18 cellular contexts compared by ENCODE assay signal in the genomic region with DNA sequence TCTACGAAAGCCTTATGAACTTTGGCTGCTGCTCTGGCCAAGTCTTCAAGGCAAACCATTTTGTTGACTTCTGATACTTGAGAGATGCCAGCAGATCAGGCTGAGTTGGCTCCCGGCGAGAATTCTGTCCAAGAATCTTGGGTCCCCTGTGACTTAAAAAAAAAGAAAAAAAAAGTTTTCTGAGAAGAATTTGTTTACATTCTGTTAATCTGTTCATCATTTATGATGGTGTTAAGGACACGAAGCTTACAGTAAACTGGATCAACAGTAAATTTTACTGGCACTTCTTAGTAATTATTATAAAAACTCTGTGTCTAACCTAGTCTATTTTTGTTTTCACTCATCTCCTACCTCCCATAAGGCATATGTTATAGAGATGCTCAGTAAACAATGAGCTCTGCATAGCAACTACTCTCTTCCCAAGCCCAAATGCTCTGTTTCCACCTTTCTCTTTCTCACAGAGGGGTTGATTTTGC.
DNase-seq lines count a peak whose midpoint lies in the region; ATAC-seq and TF ChIP-seq lines count a peak whose summit lies in the region.
"Had no signal": no experiment of that assay in that cellular context is flagged by ENCODE, and none has a peak within 500 bp of the region (broad histone marks: within the 10 kb centered on the region; RNA-seq: fewer than 3 reads in every experiment).

No MANE protein-coding gene starts in this region.

- CTCF ChIA-PET in A673 (lab: Charles Lee) = no interaction called here

- POLR2A ChIA-PET in A673 (lab: Charles Lee; ENCODE audit: low non-redundant PET) = no interaction called here

- H3K36me3 ChIP-seq in SJCRH30 = no peaks in the 10 kb centered on the region
- no peaks in the 10 kb centered on the region for H3K36me3 ChIP-seq in trophoblast cell (ENCODE audit: control insufficient read depth in 1 of 2, insufficient read depth in 2 of 2, low read length in 2 of 2)
- no peaks in the 10 kb centered on the region for H3K36me3 ChIP-seq in A673 (ENCODE audit: insufficient read depth, low read length, poor library complexity, severe bottlenecking)
- H3K36me3 ChIP-seq: adrenal gland, Peyer's patch had no signal

- peak overlapping the region; percentile 24 for H4K91ac ChIP-seq in trophoblast cell (ENCODE audit: low read depth, low read length)

- H4K12ac ChIP-seq in trophoblast cell (ENCODE audit: low read depth, low read length) = no peak overlapping the region

- H2BK120ac ChIP-seq in trophoblast cell (ENCODE audit: insufficient read depth, low read length, poor library complexity) = peak overlapping the region; percentile 43

- WGBS in trophoblast cell (ENCODE audit: extremely low coverage, insufficient coverage, insufficient read length) = no CpG with 5 or more reads among the region's 4 CpGs

- peak overlapping the region; percentile 76 for H2BK5ac ChIP-seq in trophoblast cell (ENCODE audit: low read depth, low read length, poor library complexity)

- no peak overlapping the region for H4K8ac ChIP-seq in trophoblast cell (ENCODE audit: low read depth, low read length)

- H3K4ac ChIP-seq in trophoblast cell (ENCODE audit: low read depth, low read length) = no peak overlapping the region

- H3K9me3 ChIP-seq in SJCRH30 (replicated peaks) (no peaks in the 10 kb centered on the region), trophoblast cell (ENCODE audit: insufficient read depth, low read depth, low read length) (no peaks in the 10 kb centered on the region), A673 (ENCODE audit: low read depth, low read length, poor library complexity, severe bottlenecking) (no peaks in the 10 kb centered on the region)
- H3K9me3 ChIP-seq: adrenal gland, Peyer's patch, psoas muscle had no signal

- H3K4me1 ChIP-seq in SJCRH30 (peaks cover 60% of the 10 kb centered on the region), trophoblast cell (ENCODE audit: control insufficient read depth in 1 of 2, insufficient read depth in 2 of 2, low read length in 2 of 2) (peaks cover 4 to 12% of the 10 kb centered on the region in 2 experiments), A673 (ENCODE audit: insufficient read depth, low read length, poor library complexity, severe bottlenecking) (no peaks in the 10 kb centered on the region)
- H3K4me1 ChIP-seq: Peyer's patch, psoas muscle had no signal

- H3K27me3 ChIP-seq in SJCRH30 (no peaks in the 10 kb centered on the region), trophoblast cell (ENCODE audit: insufficient read depth, low read length) (no peaks in the 10 kb centered on the region), A673 (replicated peaks; ENCODE audit: insufficient read depth, low read depth, low read length, poor library complexity) (peaks cover 7% of the 10 kb centered on the region)
- H3K27me3 ChIP-seq: adrenal gland, Peyer's patch had no signal

- H3K23ac ChIP-seq in trophoblast cell (ENCODE audit: low read length) = no peak overlapping the region

- no peak overlapping the region for H3K14ac ChIP-seq in trophoblast cell (ENCODE audit: low read length)

- intact Hi-C loops in A673 (cut with micrococcal nuclease; ENCODE audit: unreplicated experiment) = no loop called here

- no peak overlapping the region for H3K4me2 ChIP-seq in trophoblast cell (ENCODE audit: low read length)

- peak overlapping the region; percentile 94 for H3K27ac ChIP-seq in SJCRH30
- H3K27ac ChIP-seq in trophoblast cell (ENCODE audit: low read depth, low read length) = no peak overlapping the region
- no peak overlapping the region for H3K27ac ChIP-seq in A673 (ENCODE audit: low read depth, low read length, poor library complexity, severe bottlenecking)
- H3K27ac ChIP-seq: adrenal gland, Peyer's patch, psoas muscle had no signal

- H2BK12ac ChIP-seq in trophoblast cell (ENCODE audit: low read length) = peak overlapping the region; percentile 76

- peak; percentile 65 for DNase-seq in GM04504 (ENCODE audit: low read depth)
- peak in 1 of 2 experiments; percentile 54 for DNase-seq in SJCRH30
- DNase-seq in fibroblast of peridontal ligament (ENCODE audit: extremely low read depth) = peak; percentile 91
- no peak for DNase-seq in trophoblast cell
- DNase-seq in A673 (ENCODE audit: low spot score) = no peak
- DNase-seq in NCI-H1694 treated with DMSO at 0.1 percent for 48 hours (lab: John Stamatoyannopoulos, UW) = no peak
- DNase-seq in SKM-1 treated with dmso at 0.1 percent for 144 hours (lab: John Stamatoyannopoulos, UW; ENCODE audit: unreplicated experiment) = no peak
- DNase-seq: activated CD4-positive, alpha-beta T cell treated with anti-CD3 and anti-CD28 coated beads for 4 hours; activated effector memory CD4-positive, alpha-beta T cell treated with Interleukin-2 at 50 U/mL for 16 hours; adrenal gland; NCI-H146; NCI-H345; Peyer's patch; psoas muscle; stimulated activated CD4-positive, alpha-beta T cell treated with anti-CD3 and anti-CD28 coated beads, Interleukin-12 subunit alpha, Interleukin-12 subunit beta, amount 100 ng/mL, for 4 hours had no signal

- ATAC-seq in HG03039 (IDR thresholded peaks at IDR 0.05; ENCODE audit: unreplicated experiment) = no peak
- ATAC-seq: natural killer cell treated with Interleukin-12 subunit alpha and Interleukin-12 subunit beta and Interleukin-15 and Interleukin-18, amount 100 ng/mL, for 72 hours; psoas muscle had no signal

- H3K79me2 ChIP-seq in trophoblast cell (ENCODE audit: control insufficient read depth, insufficient read depth, low read length, poor library complexity) = no peaks in the 10 kb centered on the region

- peak overlapping the region; percentile 32 for H3K4me3 ChIP-seq in SJCRH30
- no peak overlapping the region for H3K4me3 ChIP-seq in trophoblast cell (ENCODE audit: low read depth, low read length)
- no peak overlapping the region for H3K4me3 ChIP-seq in A673 (ENCODE audit: low read depth, low read length, poor library complexity, severe bottlenecking)
- H3K4me3 ChIP-seq: adrenal gland, lung, Peyer's patch, psoas muscle had no signal

- no peak overlapping the region for H3K9ac ChIP-seq in trophoblast cell (ENCODE audit: low read length)

- H2AK5ac ChIP-seq in trophoblast cell (ENCODE audit: low read length) = no peak overlapping the region

- H3K79me1 ChIP-seq in trophoblast cell (ENCODE audit: low read length) = peaks cover 4% of the 10 kb centered on the region

- no peak overlapping the region for H3K18ac ChIP-seq in trophoblast cell (ENCODE audit: low read length)

- no peak for TF ChIP-seq CTCF in A673 (conservative IDR thresholded peaks at IDR 0.05; ENCODE audit: low read depth, low read length)

- BruUV-seq in A673 (replicated peaks; lab: Mats Ljungman, UMichigan) = no TSS peak

- H2AFZ ChIP-seq in trophoblast cell (ENCODE audit: insufficient read depth, low read length, poor library complexity) = no peak overlapping the region

Comparison
In these comparisons a context has a peak if more than half of its experiments do, and no peak if none do; other contexts are left out.
1. DNase-seq: peak in GM04504 (single experiment) and fibroblast of peridontal ligament (single experiment); none in trophoblast cell (0 of 2), A673 (single experiment), NCI-H1694 treated with DMSO at 0.1 percent for 48 hours (single experiment) and SKM-1 treated with dmso at 0.1 percent for 144 hours (single experiment).